In genomic region chr18:46946656-46947282, GRCh38 we compare ENCODE assay signal across 8 cellular contexts. TPM values are rescaled to one million over a fixed set of nuclear protein-coding genes. Genes with fewer than 3 reads are reported as not detected.
DNase-seq lines count a peak whose midpoint lies in the region; ATAC-seq and TF ChIP-seq lines count a peak whose summit lies in the region.

No MANE protein-coding gene starts in this region.

- peaks cover 15% of the 10 kb centered on the region for H3K27me3 Mint-ChIP-seq in activated CD8-positive, alpha-beta T cell treated with anti-CD3 and anti-CD28 coated beads for 36 hours

- intact Hi-C loops in activated CD8-positive, alpha-beta T cell treated with anti-CD3 and anti-CD28 coated beads for 36 hours (cut with micrococcal nuclease), result no loop called here

- peak overlapping the region; percentile 47 for H3K4me3 ChIP-seq in epithelial cell of esophagus (ENCODE audit: low read length)

- DNase-seq in NCI-H2227 (lab: John Stamatoyannopoulos, UW; ENCODE audit: unreplicated experiment) (peak; percentile 90), epithelial cell of esophagus (ENCODE audit: low read depth) (peak; percentile 89), midbrain (lab: John Stamatoyannopoulos, UW) (peak; percentile 81), Kasumi-1 (lab: John Stamatoyannopoulos, UW) (no peak)
- peak; percentile 76 for DNase-seq in activated CD8-positive, alpha-beta T cell treated with anti-CD3 and anti-CD28 coated beads for 36 hours
- DNase-seq in stimulated activated CD8-positive, alpha-beta memory T cell treated with anti-CD3 and anti-CD28 coated beads, Interleukin-2, amount 100 ng/mL, for 48 hours (ENCODE audit: low read depth in 2 of 2), result peak; percentile 41 to 47

- POLR2A ChIA-PET in activated CD8-positive, alpha-beta T cell treated with anti-CD3 and anti-CD28 coated beads for 36 hours (lab: Charles Lee), result no interaction called here

- no peaks in the 10 kb centered on the region for H3K36me3 Mint-ChIP-seq in activated CD8-positive, alpha-beta T cell treated with anti-CD3 and anti-CD28 coated beads for 36 hours (ENCODE audit: low read depth)

- H3K9me3 Mint-ChIP-seq in activated CD8-positive, alpha-beta T cell treated with anti-CD3 and anti-CD28 coated beads for 36 hours, result no peaks in the 10 kb centered on the region

- CTCF ChIA-PET in activated CD8-positive, alpha-beta T cell treated with anti-CD3 and anti-CD28 coated beads for 36 hours (lab: Charles Lee), result no interaction called here

- H3K4me3 Mint-ChIP-seq in activated CD8-positive, alpha-beta T cell treated with anti-CD3 and anti-CD28 coated beads for 36 hours, result no peak overlapping the region

- no peaks in the 10 kb centered on the region for H3K4me1 Mint-ChIP-seq in activated CD8-positive, alpha-beta T cell treated with anti-CD3 and anti-CD28 coated beads for 36 hours (ENCODE audit: low read depth)

- no peak for TF ChIP-seq CTCF in activated CD8-positive, alpha-beta T cell treated with anti-CD3 and anti-CD28 coated beads for 36 hours (IDR thresholded peaks at IDR 0.05)
- TF ChIP-seq CTCF in epithelial cell of esophagus (IDR thresholded peaks at IDR 0.05; ENCODE audit: insufficient read depth, low read depth, low read length, missing control alignments), result no peak

- peak; percentile 99 for ATAC-seq in GM18502 (IDR thresholded peaks at IDR 0.05; ENCODE audit: poor library complexity, unreplicated experiment)
- peak; percentile 86 for ATAC-seq in HG02840 (IDR thresholded peaks at IDR 0.05; ENCODE audit: low FRiP score, unreplicated experiment)
- ATAC-seq in activated CD8-positive, alpha-beta T cell treated with anti-CD3 and anti-CD28 coated beads for 36 hours, result peak; percentile 96

- H3K27ac Mint-ChIP-seq in activated CD8-positive, alpha-beta T cell treated with anti-CD3 and anti-CD28 coated beads for 36 hours, result no peak overlapping the region

RNA-seq across cellular contexts. Expression of gene KATNAL2, which starts 29.4 kb away (rescaled TPM):
- total RNA-seq in activated CD8-positive, alpha-beta T cell treated with anti-CD3 and anti-CD28 coated beads for 36 hours, result 1 to 10 TPM in 1 of 2 experiments, under 1 TPM in 1; 0.58 to 1.3 TPM

RNA-seq across cellular contexts. Expression of gene PIAS2, which starts 29.5 kb away (rescaled TPM):
- 10 to 100 TPM; 26.9 to 29.8 TPM for total RNA-seq in activated CD8-positive, alpha-beta T cell treated with anti-CD3 and anti-CD28 coated beads for 36 hours

Comparison
In these comparisons a context has a peak if more than half of its experiments do, and no peak if none do; other contexts are left out.
1. DNase-seq: peak in NCI-H2227 (single experiment), activated CD8-positive, alpha-beta T cell treated with anti-CD3 and anti-CD28 coated beads for 36 hours (single experiment), epithelial cell of esophagus (single experiment), midbrain (single experiment) and stimulated activated CD8-positive, alpha-beta memory T cell treated with anti-CD3 and anti-CD28 coated beads, Interleukin-2, amount 100 ng/mL, for 48 hours (2 of 2); none in Kasumi-1 (0 of 2).
2. Peak in every context shown above with its lines, with median percentiles within 50 percentile points of each other: ATAC-seq.